In genomic region chrX:119007189-119007770, GRCh38 we compare ENCODE assay signal across 17 cellular contexts. TPM values are rescaled to one million over a fixed set of nuclear protein-coding genes. Genes with fewer than 3 reads are reported as not detected.
A peak's percentile ranks its signal among the peaks of the same experiment; 100 is the strongest.
DNase-seq lines count a peak whose midpoint lies in the region; ATAC-seq and TF ChIP-seq lines count a peak whose summit lies in the region.
"Had no signal": no experiment of that assay in that cellular context is flagged by ENCODE, and none has a peak within 500 bp of the region (broad histone marks: within the 10 kb centered on the region; RNA-seq: fewer than 3 reads in every experiment).

No MANE protein-coding gene starts in this region.

- TF ChIP-seq CTCF in endodermal cell (conservative IDR thresholded peaks at IDR 0.05) (no peak), RWPE1 (conservative IDR thresholded peaks at IDR 0.05; ENCODE audit: low read depth) (no peak)

- H3K27ac ChIP-seq in Karpas-422 (ENCODE audit: low read length) (peak overlapping the region; percentile 68), endodermal cell (ENCODE audit: low read depth, low read length) (no peak overlapping the region), RWPE1 (no peak overlapping the region)
- H3K27ac ChIP-seq: BLaER1 had no signal

- peaks cover 8% of the 10 kb centered on the region; the same call in 1 of the 2 replicates for H3K79me2 ChIP-seq in Karpas-422 (ENCODE audit: low read length)

- DNase-seq in ELF-1 (ENCODE audit: low read depth, low spot score) (peak; percentile 50), Karpas-422 (no peak), endodermal cell (peak; percentile 59), retina (no peak), NCI-H2107 treated with DMSO at 0.1 percent for 48 hours (lab: John Stamatoyannopoulos, UW; ENCODE audit: unreplicated experiment) (no peak), RWPE1 (ENCODE audit: low spot score) (no peak)
- DNase-seq: DMS79 treated with DMSO at 0.1 percent for 48 hours, GDM1 had no signal

- no peak overlapping the region for H3K9ac ChIP-seq in Karpas-422 (ENCODE audit: low read length)
- no peak overlapping the region for H3K9ac ChIP-seq in endodermal cell (ENCODE audit: extremely low read depth, low read length, poor library complexity, severe bottlenecking)
- H3K9ac ChIP-seq: BLaER1 had no signal

- 34% methylated on average over 3 of the region's 3 CpGs; no CpG with 5 or more reads in 1 of the 2 experiments for WGBS in endodermal cell (ENCODE audit: insufficient coverage in 1 of 2, insufficient read length in 1 of 2), 2 experiments

- no peak overlapping the region for H3K4me3 Mint-ChIP-seq in endodermal cell
- H3K4me3 Mint-ChIP-seq: CD14-positive monocyte; CD4-positive, alpha-beta memory T cell; CD4-positive, CD25-positive, alpha-beta regulatory T cell had no signal

- H3K36me3 ChIP-seq in Karpas-422 (ENCODE audit: insufficient read depth, low read length) = no peaks in the 10 kb centered on the region
- H3K36me3 ChIP-seq in endodermal cell (ENCODE audit: control insufficient read depth, insufficient read depth, low read length) = no peaks in the 10 kb centered on the region
- H3K36me3 ChIP-seq: BE2C had no signal

- H3K4me3 ChIP-seq in Karpas-422 (ENCODE audit: low read length) = no peak overlapping the region
- H3K4me3 ChIP-seq in endodermal cell (ENCODE audit: low read length) = no peak overlapping the region
- H3K4me3 ChIP-seq: BLaER1 had no signal

- peaks cover 6% of the 10 kb centered on the region for H3K4me1 Mint-ChIP-seq in endodermal cell
- H3K4me1 Mint-ChIP-seq: CD14-positive monocyte had no signal

- H3K4me1 ChIP-seq in Karpas-422 (ENCODE audit: low read length) = peaks cover 73% of the 10 kb centered on the region
- no peaks in the 10 kb centered on the region for H3K4me1 ChIP-seq in endodermal cell (ENCODE audit: control insufficient read depth, insufficient read depth, low read length)
- H3K4me1 ChIP-seq: BE2C, BLaER1 had no signal

- CTCF ChIA-PET in RWPE1 (lab: Yijun Ruan, JAX) = no interaction called here

- no peak overlapping the region for H2AFZ ChIP-seq in Karpas-422 (ENCODE audit: low read length)

- H3K27me3 ChIP-seq in Karpas-422 (ENCODE audit: low read length) = no peaks in the 10 kb centered on the region
- H3K27me3 ChIP-seq in endodermal cell (ENCODE audit: control insufficient read depth, insufficient read depth, low read length, poor library complexity, severe bottlenecking) = no peaks in the 10 kb centered on the region
- H3K27me3 ChIP-seq: BE2C, BLaER1 had no signal

- H3K9me3 Mint-ChIP-seq in endodermal cell = peaks cover 50% of the 10 kb centered on the region
- H3K9me3 Mint-ChIP-seq: CD14-positive monocyte; CD4-positive, alpha-beta memory T cell; CD8-positive, alpha-beta memory T cell had no signal

- H3K9me3 ChIP-seq in Karpas-422 (ENCODE audit: low read length) (no peaks in the 10 kb centered on the region), endodermal cell (ENCODE audit: control insufficient read depth, low read length) (no peaks in the 10 kb centered on the region)
- H3K9me3 ChIP-seq: BE2C, BLaER1 had no signal

- peaks cover 4% of the 10 kb centered on the region for H3K36me3 Mint-ChIP-seq in endodermal cell (ENCODE audit: low read depth)
- H3K36me3 Mint-ChIP-seq: CD4-positive, CD25-positive, alpha-beta regulatory T cell had no signal

- no peaks in the 10 kb centered on the region for H3K27me3 Mint-ChIP-seq in endodermal cell (ENCODE audit: insufficient read depth)
- H3K27me3 Mint-ChIP-seq: CD4-positive, alpha-beta memory T cell; CD4-positive, CD25-positive, alpha-beta regulatory T cell had no signal

- no peak for ATAC-seq in GM21360 (IDR thresholded peaks at IDR 0.05; ENCODE audit: unreplicated experiment)

- H4K20me1 ChIP-seq in Karpas-422 (ENCODE audit: insufficient read depth, low read depth, low read length) = no peaks in the 10 kb centered on the region
- H4K20me1 ChIP-seq: BLaER1 had no signal

- H3K9me2 ChIP-seq in Karpas-422 (replicated peaks; ENCODE audit: insufficient read depth, low read length) = no peaks in the 10 kb centered on the region

- H3K4me2 ChIP-seq in Karpas-422 (ENCODE audit: low read depth, low read length, poor library complexity, severe bottlenecking) = peak overlapping the region; percentile 8
- H3K4me2 ChIP-seq: BLaER1 had no signal

- H3K27ac Mint-ChIP-seq in endodermal cell = peak overlapping the region; percentile 82
- H3K27ac Mint-ChIP-seq: CD4-positive, CD25-positive, alpha-beta regulatory T cell; CD8-positive, alpha-beta memory T cell had no signal

- POLR2A ChIA-PET in RWPE1 (lab: Yijun Ruan, JAX; ENCODE audit: low non-redundant PET) = no interaction called here

RNA-seq across cellular contexts. Expression of gene LONRF3, which starts 32.9 kb away (rescaled TPM):
- 5.4 and 6.3 TPM in 2 replicates for total RNA-seq in Karpas-422 (2014; rRNA removed; shearing (Covaris generic); ENCODE audit: low replicate concordance)
- 1 to 10 TPM; 2.5 to 3.8 TPM for total RNA-seq in endodermal cell
- polyA plus RNA-seq in endodermal cell (2013, experiment 1 of 2) = 0.53 TPM
- polyA plus RNA-seq in endodermal cell (2013, experiment 2 of 2) = 0.75 TPM
- total RNA-seq: G401 had no signal
- polyA plus RNA-seq: AG04450 had no signal

Comparison
In these comparisons a context has a peak if more than half of its experiments do, and no peak if none do; other contexts are left out.
1. DNase-seq: peak in ELF-1 (single experiment) and endodermal cell (single experiment); none in Karpas-422 (single experiment), retina (single experiment), NCI-H2107 treated with DMSO at 0.1 percent for 48 hours (single experiment) and RWPE1 (single experiment).